In the genomic region with DNA sequence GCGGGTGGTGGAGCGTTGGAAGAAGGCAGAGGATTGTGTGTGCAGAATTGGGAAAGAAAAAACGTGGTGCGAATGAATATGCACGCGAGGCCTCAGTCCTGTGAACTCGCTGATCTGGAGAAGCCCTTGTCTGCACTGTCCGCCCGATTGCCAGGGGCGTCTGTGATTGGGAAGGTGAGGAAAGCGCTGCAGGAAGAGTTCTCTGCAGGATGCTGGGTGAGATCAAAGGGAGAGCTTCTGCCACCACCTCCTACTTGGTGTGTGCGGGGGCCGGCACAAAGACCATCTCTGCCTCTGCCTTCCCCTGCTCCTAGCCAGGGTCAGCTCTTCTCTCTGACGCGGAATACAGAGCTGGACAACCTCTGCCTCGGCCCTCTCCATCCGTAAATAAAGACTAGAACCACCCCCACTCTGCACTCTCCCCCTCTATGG, we compare ENCODE assay signal across 8 cellular contexts. TPM values are rescaled to one million over a fixed set of nuclear protein-coding genes. Genes with fewer than 3 reads are reported as not detected.
A peak's percentile ranks its signal among the peaks of the same experiment; 100 is the strongest.
DNase-seq lines count a peak whose midpoint lies in the region; ATAC-seq and TF ChIP-seq lines count a peak whose summit lies in the region.

No MANE protein-coding gene starts in this region.

- H2BK5ac ChIP-seq in mesendoderm (ENCODE audit: low read length): peak overlapping the region; percentile 8

- peak overlapping the region; percentile 86 for H3K4ac ChIP-seq in mesendoderm (ENCODE audit: low read depth, low read length)

- peaks cover 20% of the 10 kb centered on the region for H3K79me1 ChIP-seq in mesendoderm (ENCODE audit: low read length)

- H3K36me3 Mint-ChIP-seq in MCF 10A (ENCODE audit: insufficient read depth, unreplicated experiment): peaks cover 7% of the 10 kb centered on the region

- peak overlapping the region; percentile 84 for H3K4me3 Mint-ChIP-seq in MCF 10A (ENCODE audit: unreplicated experiment)

- H2BK120ac ChIP-seq in mesendoderm (ENCODE audit: low read depth, low read length): no peak overlapping the region

- H3K4me3 ChIP-seq in right atrium auricular region (peak overlapping the region; percentile 35 to 98), mesendoderm (ENCODE audit: low read length) (peak overlapping the region; percentile 48)

- WGBS in mesendoderm (ENCODE audit: extremely low coverage, insufficient coverage, low lambda C conversion rate): no CpG with 5 or more reads among the region's 17 CpGs

- TF ChIP-seq CTCF in right atrium auricular region (IDR thresholded peaks at IDR 0.05) (no peak), MCF 10A (IDR thresholded peaks at IDR 0.05; ENCODE audit: unreplicated experiment) (no peak)

- no peak overlapping the region for H2AK5ac ChIP-seq in mesendoderm (ENCODE audit: low read length)

- H3K4me1 ChIP-seq in right atrium auricular region (peaks cover 0 to 36% of the 10 kb centered on the region in 2 donors), mesendoderm (ENCODE audit: control insufficient read depth, low read depth, low read length) (peaks cover 2% of the 10 kb centered on the region)

- H3K79me2 ChIP-seq in mesendoderm (ENCODE audit: control insufficient read depth, insufficient read depth, low read length): peaks cover 27% of the 10 kb centered on the region

- H3K27me3 ChIP-seq in right atrium auricular region (no peaks in the 10 kb centered on the region), mesendoderm (ENCODE audit: insufficient read depth, low read length, poor library complexity) (no peaks in the 10 kb centered on the region)

- H3K9me3 ChIP-seq in right atrium auricular region: no peaks in the 10 kb centered on the region

- intact Hi-C loops in Right ventricle myocardium inferior (cut with DNase I): no loop called here
- intact Hi-C loops in MCF 10A (cut with micrococcal nuclease): no loop called here

- POLR2A ChIA-PET in MCF 10A (lab: Yijun Ruan, JAX): interaction anchor here (0.7 to 1.1 kb wide), 4 partner anchors 40 to 189 kb away, joined by 3 to 4 read pairs (median 4); a partner anchor contains a TSS

- H3K9ac ChIP-seq in mesendoderm (ENCODE audit: low read length): peak overlapping the region; percentile 66

- H2BK15ac ChIP-seq in mesendoderm (replicated peaks; ENCODE audit: low read depth): no peak overlapping the region

- peak overlapping the region; percentile 67 for H3K27ac Mint-ChIP-seq in MCF 10A (ENCODE audit: low read depth, unreplicated experiment)

- H3K27me3 Mint-ChIP-seq in MCF 10A (ENCODE audit: insufficient read depth, unreplicated experiment): no peaks in the 10 kb centered on the region

- no peak overlapping the region for H3K23ac ChIP-seq in mesendoderm (ENCODE audit: low read length)

- DNase-seq in right atrium auricular region (ENCODE audit: low spot score): no peak
- DNase-seq in Right ventricle myocardium inferior (ENCODE audit: missing footprints): no peak
- DNase-seq in MCF 10A (ENCODE audit: unreplicated experiment): no peak
- DNase-seq in mesendoderm: peak; percentile 84
- no peak for DNase-seq in stimulated activated naive CD4-positive, alpha-beta T cell treated with Interleukin-2 at 50 U/mL for 16 hours (lab: John Stamatoyannopoulos, UW)
- DNase-seq in stimulated activated CD4-positive, alpha-beta T cell treated with anti-CD3 and anti-CD28 coated beads, Interleukin-2, amount 100 ng/mL, for 48 hours: no peak
- no peak for DNase-seq in activated effector memory CD4-positive, alpha-beta T cell treated with anti-CD3 and anti-CD28 coated beads, Interleukin-2, amount 50 U/mL, for 16 hours

- CTCF ChIA-PET in MCF 10A (lab: Yijun Ruan, JAX): interaction anchor here (0.7 to 0.8 kb wide), 2 partner anchors 44 to 354 kb away, joined by 3 to 4 read pairs; no protein-coding TSS in a partner anchor

- H3K27ac ChIP-seq in right atrium auricular region (peak overlapping the region; percentile 44 to 79), mesendoderm (ENCODE audit: low read depth, low read length) (peak overlapping the region; percentile 23)

- peaks cover 16% of the 10 kb centered on the region for H3K4me1 Mint-ChIP-seq in MCF 10A (ENCODE audit: insufficient read depth, unreplicated experiment)

- H3K9me3 Mint-ChIP-seq in MCF 10A (ENCODE audit: unreplicated experiment): no peaks in the 10 kb centered on the region

- peak overlapping the region; percentile 75 for H3K4me2 ChIP-seq in mesendoderm (ENCODE audit: low read length)

- H4K8ac ChIP-seq in mesendoderm (ENCODE audit: low read depth, low read length): no peak overlapping the region

- ATAC-seq in Right ventricle myocardium inferior (no peak), HG03175 (IDR thresholded peaks at IDR 0.05; ENCODE audit: unreplicated experiment) (no peak)

- H3K56ac ChIP-seq in mesendoderm (ENCODE audit: low read length): peak overlapping the region; percentile 71

- BruUV-seq in MCF 10A (replicated peaks; lab: Mats Ljungman, UMichigan): no TSS peak

- H3K18ac ChIP-seq in mesendoderm (ENCODE audit: low read length): no peak overlapping the region

- H4K5ac ChIP-seq in mesendoderm (ENCODE audit: low read length): no peak overlapping the region

- H3K36me3 ChIP-seq in right atrium auricular region: peaks cover 3% of the 10 kb centered on the region
- no peaks in the 10 kb centered on the region for H3K36me3 ChIP-seq in mesendoderm (ENCODE audit: control insufficient read depth, insufficient read depth, low read length)

RNA-seq across cellular contexts. Expression of a gene that starts 0.8 kb away (rescaled TPM):
- total RNA-seq in right atrium auricular region (10 to 100 TPM; 39.9 to 92.6 TPM), Right ventricle myocardium inferior (45.6 TPM), MCF 10A (2022) (101 and 119 TPM in 2 replicates)
- 89.0 TPM for polyA plus RNA-seq in mesendoderm (2013, experiment 1 of 2)
- 91.0 TPM for polyA plus RNA-seq in mesendoderm (2013, experiment 2 of 2)

RNA-seq across cellular contexts. Expression of a gene that starts 25.3 kb away (rescaled TPM):
- total RNA-seq in right atrium auricular region (under 1 TPM; 0.15 to 0.35 TPM), Right ventricle myocardium inferior (0.24 TPM), MCF 10A (2022) (not detected in 2 replicates)
- 0.15 TPM for polyA plus RNA-seq in mesendoderm (2013, experiment 1 of 2)
- 0.13 TPM for polyA plus RNA-seq in mesendoderm (2013, experiment 2 of 2)

RNA-seq across cellular contexts. Expression of a gene that starts 29.6 kb away (rescaled TPM):
- total RNA-seq in right atrium auricular region (not detected), Right ventricle myocardium inferior (not detected), MCF 10A (2022) (not detected in 2 replicates)
- 0.22 TPM for polyA plus RNA-seq in mesendoderm (2013, experiment 1 of 2)
- polyA plus RNA-seq in mesendoderm (2013, experiment 2 of 2): 0.20 TPM

RNA-seq across cellular contexts. Expression of a gene that starts 33.0 kb away (rescaled TPM):
- total RNA-seq in right atrium auricular region (not detected), Right ventricle myocardium inferior (0.11 TPM), MCF 10A (2022) (not detected in 2 replicates)
- 0.13 TPM for polyA plus RNA-seq in mesendoderm (2013, experiment 1 of 2)
- 0.10 TPM for polyA plus RNA-seq in mesendoderm (2013, experiment 2 of 2)

RNA-seq across cellular contexts. Expression of a gene that starts 34.5 kb away (rescaled TPM):
- total RNA-seq in right atrium auricular region (10 to 100 TPM; 11.3 to 11.4 TPM), Right ventricle myocardium inferior (22.0 TPM), MCF 10A (2022) (37.4 and 44.6 TPM in 2 replicates)
- 24.6 TPM for polyA plus RNA-seq in mesendoderm (2013, experiment 1 of 2)
- polyA plus RNA-seq in mesendoderm (2013, experiment 2 of 2): 23.2 TPM
